Comparison of ENCODE assay signal across 1 cellular context in the genomic region with DNA sequence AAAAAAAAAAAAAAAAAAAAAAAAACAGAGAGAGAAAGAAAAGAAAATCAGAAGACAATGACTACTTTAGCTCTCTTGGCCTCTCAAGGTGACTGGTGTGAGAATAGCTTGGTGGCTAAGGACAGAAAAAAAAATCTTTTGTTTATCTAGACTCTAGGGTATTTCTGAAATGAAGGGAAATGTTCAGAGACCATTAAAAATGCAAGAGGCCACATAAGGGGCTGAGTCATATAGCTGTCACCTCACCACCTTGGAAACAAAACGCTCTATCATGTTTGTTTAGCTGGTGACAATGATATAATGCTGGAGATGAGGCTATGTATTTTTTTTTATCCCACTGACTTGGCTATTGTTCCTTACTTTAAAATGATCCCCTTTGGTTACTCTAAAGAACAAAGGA.
TF ChIP-seq lines count a peak whose summit lies in the region.

No MANE protein-coding gene starts in this region.

TF ChIP-seq in GM12878, 131 proteins besides CTCF, POLR2A, EP300 and RAD21 (continued from another document):
- TF ChIP-seq, protein P1, sequence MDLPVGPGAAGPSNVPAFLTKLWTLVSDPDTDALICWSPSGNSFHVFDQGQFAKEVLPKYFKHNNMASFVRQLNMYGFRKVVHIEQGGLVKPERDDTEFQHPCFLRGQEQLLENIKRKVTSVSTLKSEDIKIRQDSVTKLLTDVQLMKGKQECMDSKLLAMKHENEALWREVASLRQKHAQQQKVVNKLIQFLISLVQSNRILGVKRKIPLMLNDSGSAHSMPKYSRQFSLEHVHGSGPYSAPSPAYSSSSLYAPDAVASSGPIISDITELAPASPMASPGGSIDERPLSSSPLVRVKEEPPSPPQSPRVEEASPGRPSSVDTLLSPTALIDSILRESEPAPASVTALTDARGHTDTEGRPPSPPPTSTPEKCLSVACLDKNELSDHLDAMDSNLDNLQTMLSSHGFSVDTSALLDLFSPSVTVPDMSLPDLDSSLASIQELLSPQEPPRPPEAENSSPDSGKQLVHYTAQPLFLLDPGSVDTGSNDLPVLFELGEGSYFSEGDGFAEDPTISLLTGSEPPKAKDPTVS (IDR thresholded peaks at IDR 0.05; ENCODE audit: low read depth, low read length): no peak
- TF ChIP-seq NR2F1 (conservative IDR thresholded peaks at IDR 0.05) (peak; percentile 78), ATF7 (IDR thresholded peaks at IDR 0.05; ENCODE audit: low read depth) (peak; percentile 43; the same call in 1 of the 2 replicates), SREBF1 (IDR thresholded peaks at IDR 0.05; ENCODE audit: low read length) (no peak), SMC3 (IDR thresholded peaks at IDR 0.05; ENCODE audit: borderline replicate concordance, low read length) (no peak), MTA2 (IDR thresholded peaks at IDR 0.05; ENCODE audit: low read depth) (peak; percentile 34; the same call in 1 of the 2 replicates), JUNB (IDR thresholded peaks at IDR 0.05) (peak; percentile 55), BACH1 (IDR thresholded peaks at IDR 0.05; ENCODE audit: borderline replicate concordance) (peak; percentile 78; the same call in 1 of the 2 replicates), ZNF384 (IDR thresholded peaks at IDR 0.05; ENCODE audit: borderline replicate concordance, low read depth, low read length) (peak; percentile 89; the same call in 1 of the 2 replicates)
